25 cellular contexts compared by ENCODE assay signal in the genomic region with DNA sequence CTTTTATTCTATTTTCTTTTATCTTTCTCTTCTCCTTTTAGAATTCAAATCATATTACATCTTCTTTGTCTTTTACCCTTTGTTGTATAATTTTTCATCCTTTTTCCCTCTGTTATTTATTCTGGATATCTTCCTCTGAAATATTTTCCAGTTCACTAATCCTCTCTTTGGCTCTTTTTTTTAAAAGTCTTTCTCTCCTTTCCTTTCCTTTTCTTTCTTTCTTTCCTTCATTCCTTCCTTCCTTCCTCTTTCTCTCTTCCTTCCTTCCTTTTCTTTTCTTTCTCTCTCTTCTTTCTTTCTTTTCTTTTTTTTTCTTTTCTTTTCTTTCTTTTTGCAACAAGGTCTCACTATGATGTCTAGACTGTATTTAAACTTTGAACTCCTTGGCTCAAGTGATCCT. TPM values are rescaled to one million over a fixed set of nuclear protein-coding genes. Genes with fewer than 3 reads are reported as not detected.
"Had no signal": no experiment of that assay in that cellular context is flagged by ENCODE, and none has a peak within 500 bp of the region (broad histone marks: within the 10 kb centered on the region; RNA-seq: fewer than 3 reads in every experiment).

No MANE protein-coding gene starts in this region.

- FAIRE-seq: HepG2, RCC 7860 had no signal

- ATAC-seq: HepG2 had no signal

- DNase-seq: KBM-7, MV-4-11, NCI-H1048, NCI-H1105 treated with DMSO at 0.1 percent for 48 hours, NCI-H1417 treated with DMSO at 0.1 percent for 48 hours, NCI-H146, NCI-H1694 treated with DMSO at 0.1 percent for 48 hours, NCI-H2029, NCI-H2081 treated with DMSO at 0.1 percent for 48 hours, NCI-H2171, NCI-H226, NCI-H446, NCI-H510A, NCI-H524 treated with DMSO at 0.1 percent for 48 hours, NCI-H69, NCI-H774, Right ventricle myocardium superior, RPMI8226, SIG-M5 had no signal

- H3K27ac ChIP-seq: SJSA1, SK-N-MC had no signal

- H3K4me3 ChIP-seq: SJSA1, SK-N-MC had no signal

- H3K27me3 ChIP-seq: SJSA1 had no signal

- H3K36me3 ChIP-seq: SJSA1 had no signal

RNA-seq across cellular contexts. Expression of a gene that starts 9.3 kb away (rescaled TPM):
- total RNA-seq: HepG2; T-helper 1 cell treated with Interleukin-12 subunit alpha and Interleukin-12 subunit beta and Interleukin-4 antibody, amounts not matched to agents 30 ng/mL and 1 ng/mL, for 36 hours had no signal
- polyA plus RNA-seq: HepG2, IgD-negative memory B cell had no signal
